In the genomic region with DNA sequence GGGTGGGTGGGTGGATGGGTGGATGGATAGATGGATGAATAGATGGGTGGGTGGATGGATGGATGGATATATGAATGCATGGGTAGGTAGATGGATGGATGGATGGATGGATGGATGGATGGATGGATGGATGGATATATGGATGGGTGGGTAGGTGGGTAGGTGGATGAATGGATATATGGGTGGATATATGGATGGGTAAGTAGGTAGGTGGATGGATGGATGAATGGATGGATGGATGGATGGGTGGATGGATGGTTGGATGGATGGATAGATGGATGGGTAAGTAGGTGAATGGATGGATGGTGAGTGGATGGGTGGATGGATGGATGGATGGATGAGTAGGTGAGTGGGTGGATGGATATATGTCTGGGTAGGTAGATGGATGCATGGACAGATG, we compare ENCODE assay signal across 16 cellular contexts.
"Had no signal": no experiment of that assay in that cellular context is flagged by ENCODE, and none has a peak within 500 bp of the region (broad histone marks: within the 10 kb centered on the region; RNA-seq: fewer than 3 reads in every experiment).

No MANE protein-coding gene starts in this region.

- H3K36me3 ChIP-seq: colonic mucosa, esophagus squamous epithelium, ovary, spleen, thoracic aorta, transverse colon, upper lobe of right lung, uterus had no signal

- H3K27me3 ChIP-seq: colonic mucosa, ovary, spleen, transverse colon, upper lobe of right lung, uterus had no signal

- H3K4me3 ChIP-seq: colonic mucosa, esophagus squamous epithelium, mucosa of descending colon, ovary, skin epidermis, spleen, thoracic aorta, transverse colon, upper lobe of right lung, uterus had no signal

- DNase-seq: colonic mucosa; effector memory CD8-positive, alpha-beta T cell; esophagus squamous epithelium; immature natural killer cell; kidney glomerular epithelial cell; naive thymus-derived CD4-positive, alpha-beta T cell; ovary; retina; spleen; stimulated activated naive B cell treated with anti-CD40 and anti-IgM and Interleukin-4, amounts not matched to agents 10 μg/mL and 1 μg/mL and 100 μg/mL, for 72 hours; transverse colon; upper lobe of right lung had no signal

- H3K27ac ChIP-seq: colonic mucosa, ovary, uterus had no signal

- H3K9me3 ChIP-seq: colonic mucosa, esophagus squamous epithelium, mucosa of descending colon, ovary, spleen, thoracic aorta, transverse colon, upper lobe of right lung, uterus had no signal

- ATAC-seq: effector memory CD8-positive, alpha-beta T cell; mucosa of descending colon; naive thymus-derived CD4-positive, alpha-beta T cell; stimulated activated naive B cell treated with anti-CD40 and anti-IgM and Interleukin-4, amounts not matched to agents 10 μg/mL and 1 μg/mL and 100 μg/mL, for 72 hours had no signal

- H3K4me1 ChIP-seq: colonic mucosa had no signal
